23 cellular contexts compared by ENCODE assay signal in genomic region chr11:17651061-17651460, GRCh38.
DNase-seq lines count a peak whose midpoint lies in the region; ATAC-seq lines count a peak whose summit lies in the region.
"Had no signal": no experiment of that assay in that cellular context is flagged by ENCODE, and none has a peak within 500 bp of the region (broad histone marks: within the 10 kb centered on the region; RNA-seq: fewer than 3 reads in every experiment).

No MANE protein-coding gene starts in this region.

- no peak overlapping the region for H2BK12ac ChIP-seq in neuronal stem cell (ENCODE audit: low read length)

- no peak overlapping the region for H2BK15ac ChIP-seq in neuronal stem cell (ENCODE audit: low read length)

- no peak overlapping the region for H3K4me3 Mint-ChIP-seq in activated CD4-positive, alpha-beta T cell treated with anti-CD3 and anti-CD28 coated beads, Interleukin-2, amount 10 ng/mL, durations not matched to agents 24 days and 14 days
- H3K4me3 Mint-ChIP-seq: CD4-positive, CD25-positive, alpha-beta regulatory T cell; GM23338 had no signal

- peak overlapping the region; percentile 99 for H3K27ac ChIP-seq in SJCRH30
- no peak overlapping the region for H3K27ac ChIP-seq in neuronal stem cell (replicated peaks; ENCODE audit: low read length)
- H3K27ac ChIP-seq: 22Rv1 had no signal

- no peak overlapping the region for H3K4ac ChIP-seq in neuronal stem cell (ENCODE audit: low read length)

- no peaks in the 10 kb centered on the region for H3K36me3 Mint-ChIP-seq in activated CD4-positive, alpha-beta T cell treated with anti-CD3 and anti-CD28 coated beads, Interleukin-2, amount 10 ng/mL, durations not matched to agents 24 days and 14 days (ENCODE audit: low read depth)
- H3K36me3 Mint-ChIP-seq: CD4-positive, CD25-positive, alpha-beta regulatory T cell had no signal

- no peak for ATAC-seq in HG03135 (IDR thresholded peaks at IDR 0.05; ENCODE audit: unreplicated experiment)
- ATAC-seq: Right ventricle myocardium inferior had no signal

- no peaks in the 10 kb centered on the region for H3K27me3 ChIP-seq in SJCRH30
- H3K27me3 ChIP-seq in neuronal stem cell (ENCODE audit: control insufficient read depth in 3 of 3, insufficient read depth in 3 of 3, low read depth in 1 of 3, low read length in 3 of 3): peaks cover 0 to 54% (median 2%) of the 10 kb centered on the region in 3 experiments
- H3K27me3 ChIP-seq: BE2C had no signal

- no peak overlapping the region for H4K91ac ChIP-seq in neuronal stem cell (ENCODE audit: low read depth, low read length, poor library complexity)

- no peak overlapping the region for H3K23ac ChIP-seq in neuronal stem cell (ENCODE audit: low read depth, low read length, poor library complexity)

- peaks cover 2% of the 10 kb centered on the region for H3K4me1 Mint-ChIP-seq in activated CD4-positive, alpha-beta T cell treated with anti-CD3 and anti-CD28 coated beads, Interleukin-2, amount 10 ng/mL, durations not matched to agents 24 days and 14 days
- H3K4me1 Mint-ChIP-seq: CD4-positive, CD25-positive, alpha-beta regulatory T cell had no signal

- no peak overlapping the region for H3K27ac Mint-ChIP-seq in activated CD4-positive, alpha-beta T cell treated with anti-CD3 and anti-CD28 coated beads, Interleukin-2, amount 10 ng/mL, durations not matched to agents 24 days and 14 days
- H3K27ac Mint-ChIP-seq: CD4-positive, CD25-positive, alpha-beta regulatory T cell; GM23338 had no signal

- intact Hi-C loops in activated CD4-positive, alpha-beta T cell treated with anti-CD3 and anti-CD28 coated beads, Interleukin-2, amount 10 ng/mL, durations not matched to agents 24 days and 14 days (cut with micrococcal nuclease): no loop called here

- no peak overlapping the region for H2BK5ac ChIP-seq in neuronal stem cell (ENCODE audit: low read length)

- H3K9ac ChIP-seq in neuronal stem cell (ENCODE audit: low read depth, low read length, poor library complexity): peak overlapping the region; percentile 0

- H3K14ac ChIP-seq in neuronal stem cell (ENCODE audit: low read length): no peak overlapping the region

- no peak overlapping the region for H4K8ac ChIP-seq in neuronal stem cell (ENCODE audit: low read depth, low read length)

- no peak overlapping the region for H3K4me2 ChIP-seq in neuronal stem cell (ENCODE audit: insufficient read depth, low read length, poor library complexity, severe bottlenecking)
- H3K4me2 ChIP-seq: GM23338 had no signal

- DNase-seq in activated CD4-positive, alpha-beta T cell treated with anti-CD3 and anti-CD28 coated beads, Interleukin-2, amount 10 ng/mL, durations not matched to agents 24 days and 14 days: peak; percentile 21
- DNase-seq in activated CD4-positive, alpha-beta T cell treated with anti-CD3 and anti-CD28 coated beads, Interleukin-2, amount 50 U/mL, for 1 hour: no peak
- DNase-seq in SJCRH30: peak; percentile 68 to 76
- no peak for DNase-seq in neuronal stem cell (ENCODE audit: low spot score)
- no peak for DNase-seq in 8988T
- no peak for DNase-seq in activated naive CD4-positive, alpha-beta T cell (lab: John Stamatoyannopoulos, UW)
- no peak for DNase-seq in NCI-H774 (lab: John Stamatoyannopoulos, UW)
- DNase-seq: ACHN; BE2C; CD4-positive, CD25-positive, alpha-beta regulatory T cell; DMS153; DND-41; IMR-90; KG1; MM.1S; NCI-H2029; NCI-H446; NK-92 treated with Interleukin-12 subunit alpha and Interleukin-12 subunit beta, amount 100 ng/mL, for 24 hours had no signal

- H3K4me1 ChIP-seq in SJCRH30 (peaks cover 72% of the 10 kb centered on the region), neuronal stem cell (ENCODE audit: control insufficient read depth in 2 of 2, insufficient read depth in 1 of 2, low read depth in 1 of 2, low read length in 2 of 2) (no peaks in the 10 kb centered on the region)
- H3K4me1 ChIP-seq: BE2C, HAP-1 had no signal

- H3K4me3 ChIP-seq in SJCRH30 (peak overlapping the region; percentile 7), neuronal stem cell (ENCODE audit: low read length in 2 of 2) (no peak overlapping the region)
- H3K4me3 ChIP-seq: GM23338, HAP-1 had no signal

- WGBS in neuronal stem cell (ENCODE audit: extremely low coverage in 2 of 2, insufficient read length in 2 of 2, insufficient replicate concordance in 1 of 2), 2 donors: no CpG with 5 or more reads among the region's 6 CpGs

- H3K9me3 ChIP-seq in SJCRH30 (replicated peaks) (peaks cover 13% of the 10 kb centered on the region), neuronal stem cell (replicated peaks in 1 of 2; ENCODE audit: control insufficient read depth in 2 of 2, insufficient read depth in 1 of 2, low read depth in 1 of 2, low read length in 2 of 2) (peaks cover 0 to 2% of the 10 kb centered on the region in 2 donors)
- H3K9me3 ChIP-seq: BE2C had no signal

- peaks cover 18% of the 10 kb centered on the region for H3K27me3 Mint-ChIP-seq in activated CD4-positive, alpha-beta T cell treated with anti-CD3 and anti-CD28 coated beads, Interleukin-2, amount 10 ng/mL, durations not matched to agents 24 days and 14 days

- no peak overlapping the region for H2AK5ac ChIP-seq in neuronal stem cell (ENCODE audit: low read depth, low read length)

- H3K36me3 ChIP-seq in SJCRH30 (no peaks in the 10 kb centered on the region; the same call in 1 of the 2 replicates), neuronal stem cell (replicated peaks in 1 of 2; ENCODE audit: control insufficient read depth in 2 of 2, insufficient read depth in 2 of 2, low read length in 2 of 2) (no peaks in the 10 kb centered on the region)
- H3K36me3 ChIP-seq: BE2C, HAP-1 had no signal

- H3K18ac ChIP-seq in neuronal stem cell (ENCODE audit: low read length): no peak overlapping the region

- H2BK120ac ChIP-seq in neuronal stem cell (ENCODE audit: low read depth, low read length): no peak overlapping the region

- peaks cover 9% of the 10 kb centered on the region for H3K9me3 Mint-ChIP-seq in activated CD4-positive, alpha-beta T cell treated with anti-CD3 and anti-CD28 coated beads, Interleukin-2, amount 10 ng/mL, durations not matched to agents 24 days and 14 days

- H3K79me1 ChIP-seq in neuronal stem cell (ENCODE audit: low read depth, low read length): peaks cover 2% of the 10 kb centered on the region

- H2AFZ ChIP-seq in neuronal stem cell (ENCODE audit: low read length): no peak overlapping the region
- H2AFZ ChIP-seq: GM23338 had no signal

Comparison
In these comparisons a context has a peak if more than half of its experiments do, and no peak if none do; other contexts are left out.
1. DNase-seq: peak in activated CD4-positive, alpha-beta T cell treated with anti-CD3 and anti-CD28 coated beads, Interleukin-2, amount 10 ng/mL, durations not matched to agents 24 days and 14 days (single experiment) and SJCRH30 (2 of 2); none in activated CD4-positive, alpha-beta T cell treated with anti-CD3 and anti-CD28 coated beads, Interleukin-2, amount 50 U/mL, for 1 hour (single experiment), neuronal stem cell (single experiment), 8988T (single experiment), activated naive CD4-positive, alpha-beta T cell (0 of 4) and NCI-H774 (single experiment).